Comparison of ENCODE assay signal across 8 cellular contexts in the genomic region with DNA sequence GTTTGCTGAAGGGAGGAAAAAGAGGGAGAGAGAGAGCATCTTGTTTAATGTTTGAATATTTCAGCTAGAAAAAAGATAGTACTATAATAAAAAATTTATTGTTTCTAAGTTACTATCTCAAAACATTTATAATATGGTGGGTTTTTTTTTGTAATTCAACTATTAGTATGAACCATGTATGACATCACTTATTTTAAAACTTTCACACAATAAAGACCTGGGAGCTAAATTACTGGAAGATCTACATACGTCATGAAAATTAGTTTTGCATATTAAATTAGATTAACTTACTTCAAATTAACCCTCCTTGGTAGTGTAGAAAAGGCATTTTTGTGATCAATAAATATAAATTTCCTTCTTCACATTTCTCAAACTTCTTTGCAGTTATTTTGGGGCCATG.
"Had no signal": no experiment of that assay in that cellular context is flagged by ENCODE, and none has a peak within 500 bp of the region (broad histone marks: within the 10 kb centered on the region; RNA-seq: fewer than 3 reads in every experiment).

No MANE protein-coding gene starts in this region.

- H3K4me3 ChIP-seq: GM12878 had no signal

- FAIRE-seq: G401.6, GM12878, GM12891, GM12892, GM18507, GM19239 had no signal

- DNase-seq: GDM1, GF-D8 had no signal

- ATAC-seq: GM12878 had no signal
